Comparison of ENCODE assay signal across 24 cellular contexts in genomic region chr1:234518876-234519275, GRCh38. TPM values are rescaled to one million over a fixed set of nuclear protein-coding genes. Genes with fewer than 3 reads are reported as not detected.
DNase-seq lines count a peak whose midpoint lies in the region; ATAC-seq, FAIRE-seq and TF ChIP-seq lines count a peak whose summit lies in the region.
"Had no signal": no experiment of that assay in that cellular context is flagged by ENCODE, and none has a peak within 500 bp of the region (broad histone marks: within the 10 kb centered on the region; RNA-seq: fewer than 3 reads in every experiment).

No MANE protein-coding gene starts in this region.

- H3K4me2 ChIP-seq in astrocyte (ENCODE audit: low read length) (no peak overlapping the region), neuronal stem cell (ENCODE audit: insufficient read depth, low read length, poor library complexity, severe bottlenecking) (no peak overlapping the region), hepatocyte (no peak overlapping the region)

- no peak overlapping the region for H3K14ac ChIP-seq in neuronal stem cell (ENCODE audit: low read length)

- peak overlapping the region; percentile 52 for H3K27ac ChIP-seq in left ventricle myocardium inferior (replicated peaks)
- no peak overlapping the region for H3K27ac ChIP-seq in astrocyte (ENCODE audit: low read depth, low read length)
- no peak overlapping the region for H3K27ac ChIP-seq in neuronal stem cell (replicated peaks; ENCODE audit: low read length)
- peak overlapping the region; percentile 39 for H3K27ac ChIP-seq in vagina
- H3K27ac ChIP-seq in hepatocyte, result no peak overlapping the region
- H3K27ac ChIP-seq: coronary artery had no signal

- no peak for ATAC-seq in Right ventricle myocardium inferior
- ATAC-seq: gastroesophageal sphincter, Panc1 had no signal

- no peak overlapping the region for H2BK15ac ChIP-seq in neuronal stem cell (ENCODE audit: low read length)

- H3K4ac ChIP-seq in neuronal stem cell (ENCODE audit: low read length), result no peak overlapping the region

- no peaks in the 10 kb centered on the region for H3K9me3 Mint-ChIP-seq in astrocyte (ENCODE audit: unreplicated experiment)
- H3K9me3 Mint-ChIP-seq: activated CD4-positive, alpha-beta memory T cell treated with anti-CD3 and anti-CD28 coated beads, Interleukin-2, amount 10 ng/mL, durations not matched to agents 7 days and 5 days; endodermal cell; neural crest cell had no signal

- H3K4me3 ChIP-seq in left ventricle myocardium inferior (no peak overlapping the region), astrocyte (ENCODE audit: insufficient read depth, low read depth, low read length) (no peak overlapping the region), neuronal stem cell (ENCODE audit: low read length in 2 of 2) (peak overlapping the region in 1 of 2 donors; percentile 61), vagina (no peak overlapping the region), hepatocyte (no peak overlapping the region)
- H3K4me3 ChIP-seq: coronary artery, gastroesophageal sphincter had no signal

- H3K4me1 Mint-ChIP-seq in astrocyte (ENCODE audit: low read depth, unreplicated experiment), result peaks cover 19% of the 10 kb centered on the region

- H4K8ac ChIP-seq in neuronal stem cell (ENCODE audit: low read depth, low read length), result no peak overlapping the region

- H3K79me1 ChIP-seq in neuronal stem cell (ENCODE audit: low read depth, low read length), result no peaks in the 10 kb centered on the region

- no CpG with 5 or more reads among the region's 10 CpGs for WGBS in neuronal stem cell (ENCODE audit: extremely low coverage in 2 of 2, insufficient read length in 2 of 2, insufficient replicate concordance in 1 of 2), 2 donors
- 95% methylated on average over 10 of the region's 10 CpGs for WGBS in hepatocyte (ENCODE audit: low lambda C conversion rate, missing lambda C conversion rate)

- H3K36me3 ChIP-seq in left ventricle myocardium inferior (no peaks in the 10 kb centered on the region), astrocyte (ENCODE audit: insufficient read depth, low read length) (no peaks in the 10 kb centered on the region), neuronal stem cell (replicated peaks in 1 of 2; ENCODE audit: control insufficient read depth in 2 of 2, insufficient read depth in 2 of 2, low read length in 2 of 2) (no peaks in the 10 kb centered on the region), vagina (no peaks in the 10 kb centered on the region), hepatocyte (replicated peaks; ENCODE audit: insufficient read depth, low read depth) (no peaks in the 10 kb centered on the region)
- H3K36me3 ChIP-seq: gastroesophageal sphincter had no signal

- TF ChIP-seq CTCF in left ventricle myocardium inferior (IDR thresholded peaks at IDR 0.05; ENCODE audit: borderline replicate concordance) (no peak), astrocyte (IDR thresholded peaks at IDR 0.05; ENCODE audit: insufficient read depth, low read depth, low read length) (no peak), vagina (IDR thresholded peaks at IDR 0.05) (no peak), hepatocyte (IDR thresholded peaks at IDR 0.05; ENCODE audit: poor library complexity) (no peak)

- H4K20me1 ChIP-seq in astrocyte (ENCODE audit: insufficient read depth, low read length), result no peaks in the 10 kb centered on the region
- no peaks in the 10 kb centered on the region for H4K20me1 ChIP-seq in hepatocyte (ENCODE audit: insufficient read depth, poor library complexity, severe bottlenecking)

- H3K27me3 ChIP-seq in left ventricle myocardium inferior (ENCODE audit: low read depth) (no peaks in the 10 kb centered on the region), astrocyte (ENCODE audit: insufficient read depth, low read length) (no peaks in the 10 kb centered on the region), neuronal stem cell (ENCODE audit: control insufficient read depth in 3 of 3, insufficient read depth in 3 of 3, low read depth in 1 of 3, low read length in 3 of 3) (peaks cover 0 to 2% (median 0%) of the 10 kb centered on the region in 3 experiments), vagina (no peaks in the 10 kb centered on the region), hepatocyte (no peaks in the 10 kb centered on the region)
- H3K27me3 ChIP-seq: gastroesophageal sphincter had no signal

- H2BK120ac ChIP-seq in neuronal stem cell (ENCODE audit: low read depth, low read length), result no peak overlapping the region

- no peak overlapping the region for H3K27ac Mint-ChIP-seq in astrocyte (ENCODE audit: unreplicated experiment)
- H3K27ac Mint-ChIP-seq: activated CD4-positive, alpha-beta memory T cell treated with anti-CD3 and anti-CD28 coated beads, Interleukin-2, amount 10 ng/mL, durations not matched to agents 7 days and 5 days; endodermal cell had no signal

- H3K9me3 ChIP-seq in left ventricle myocardium inferior (replicated peaks) (no peaks in the 10 kb centered on the region), astrocyte (ENCODE audit: insufficient read depth, low read depth, low read length) (no peaks in the 10 kb centered on the region), neuronal stem cell (replicated peaks in 1 of 2; ENCODE audit: control insufficient read depth in 2 of 2, insufficient read depth in 1 of 2, low read depth in 1 of 2, low read length in 2 of 2) (peaks cover 0 to 1% of the 10 kb centered on the region in 2 donors), vagina (no peaks in the 10 kb centered on the region), hepatocyte (ENCODE audit: low read depth) (no peaks in the 10 kb centered on the region)
- H3K9me3 ChIP-seq: gastroesophageal sphincter had no signal

- FAIRE-seq in astrocyte (lab: Jason Lieb, UNC) (no peak), GM12892 (lab: Jason Lieb, UNC) (no peak)
- FAIRE-seq: G401.6, H54 had no signal

- peaks cover 78% of the 10 kb centered on the region for H3K4me1 ChIP-seq in left ventricle myocardium inferior
- H3K4me1 ChIP-seq in astrocyte (ENCODE audit: insufficient read depth, low read length), result peaks cover 31% of the 10 kb centered on the region
- peaks cover 16 to 17% of the 10 kb centered on the region in 2 donors for H3K4me1 ChIP-seq in neuronal stem cell (ENCODE audit: control insufficient read depth in 2 of 2, insufficient read depth in 1 of 2, low read depth in 1 of 2, low read length in 2 of 2)
- H3K4me1 ChIP-seq in vagina, result peaks cover 26% of the 10 kb centered on the region
- peaks cover 19% of the 10 kb centered on the region for H3K4me1 ChIP-seq in hepatocyte (ENCODE audit: insufficient read depth)

- no peak overlapping the region for H2AK5ac ChIP-seq in neuronal stem cell (ENCODE audit: low read depth, low read length)

- no peak overlapping the region for H2BK12ac ChIP-seq in neuronal stem cell (ENCODE audit: low read length)

- H3K18ac ChIP-seq in neuronal stem cell (ENCODE audit: low read length), result peak overlapping the region; percentile 4

- no peak overlapping the region for H2BK5ac ChIP-seq in neuronal stem cell (ENCODE audit: low read length)

- no peaks in the 10 kb centered on the region for H3K27me3 Mint-ChIP-seq in astrocyte (ENCODE audit: low read depth, unreplicated experiment)
- H3K27me3 Mint-ChIP-seq: activated CD4-positive, alpha-beta memory T cell treated with anti-CD3 and anti-CD28 coated beads, Interleukin-2, amount 10 ng/mL, durations not matched to agents 7 days and 5 days had no signal

- no peak overlapping the region for H3K23ac ChIP-seq in neuronal stem cell (ENCODE audit: low read depth, low read length, poor library complexity)

- no peak overlapping the region for H4K91ac ChIP-seq in neuronal stem cell (ENCODE audit: low read depth, low read length, poor library complexity)

- no peak overlapping the region for H3K9ac ChIP-seq in astrocyte (ENCODE audit: low read length)
- H3K9ac ChIP-seq in neuronal stem cell (ENCODE audit: low read depth, low read length, poor library complexity), result no peak overlapping the region

- TF ChIP-seq POLR2A in vagina (IDR thresholded peaks at IDR 0.05) (no peak), GM12892 (IDR thresholded peaks at IDR 0.05; ENCODE audit: low read depth, low read length) (no peak)

- peak overlapping the region; percentile 45 for H3K4me3 Mint-ChIP-seq in astrocyte (ENCODE audit: unreplicated experiment)
- H3K4me3 Mint-ChIP-seq: activated CD4-positive, alpha-beta memory T cell treated with anti-CD3 and anti-CD28 coated beads, Interleukin-2, amount 10 ng/mL, durations not matched to agents 7 days and 5 days; endodermal cell; neural crest cell had no signal

- H3K9me2 ChIP-seq in hepatocyte (replicated peaks; ENCODE audit: insufficient read depth), result no peaks in the 10 kb centered on the region

- no peak overlapping the region for H2AFZ ChIP-seq in astrocyte (ENCODE audit: low read depth, low read length)
- H2AFZ ChIP-seq in neuronal stem cell (ENCODE audit: low read length), result peak overlapping the region; percentile 23
- no peak overlapping the region for H2AFZ ChIP-seq in hepatocyte

- DNase-seq in left ventricle myocardium inferior (no peak), Right ventricle myocardium inferior (ENCODE audit: missing footprints) (no peak), astrocyte (ENCODE audit: low read depth) (no peak), neuronal stem cell (ENCODE audit: low spot score) (no peak), vagina (ENCODE audit: extremely low spot score in 2 of 2) (no peak), GM12892 (ENCODE audit: insufficient read length) (no peak), hepatocyte (ENCODE audit: low spot score) (no peak)
- no peak for DNase-seq in activated CD4-positive, CD25-positive, alpha-beta regulatory T cell treated with anti-CD3 and anti-CD28 coated beads, Interleukin-2, amount 50 U/mL, for 72 hours
- DNase-seq: activated CD4-positive, alpha-beta memory T cell treated with anti-CD3 and anti-CD28 coated beads, Interleukin-2, amount 10 ng/mL, durations not matched to agents 7 days and 5 days; activated CD4-positive, CD25-positive, alpha-beta regulatory T cell; activated CD8-positive, alpha-beta memory T cell treated with anti-CD3 and anti-CD28 coated beads, Interleukin-2, amount 50 U/mL, for 48 hours; activated naive CD4-positive, alpha-beta T cell treated with anti-CD3 and anti-CD28 coated beads, Interleukin-2, amount 50 U/mL, for 16 hours; amygdala; COR-L47; endodermal cell; NCI-H226; stimulated activated naive CD4-positive, alpha-beta T cell treated with Interleukin-2 at 50 U/mL for 16 hours; T1000 had no signal

- no peaks in the 10 kb centered on the region for H3K36me3 Mint-ChIP-seq in astrocyte (ENCODE audit: low read depth, unreplicated experiment)

- H3K79me2 ChIP-seq in astrocyte (ENCODE audit: insufficient read depth, low read length) (no peaks in the 10 kb centered on the region), hepatocyte (no peaks in the 10 kb centered on the region)

- intact Hi-C loops in left ventricle myocardium inferior (cut with micrococcal nuclease) (no loop called here), Right ventricle myocardium inferior (cut with DNase I) (no loop called here), vagina (cut with DNase I) (no loop called here)

RNA-seq across cellular contexts. Expression of gene TARBP1, which starts 39.9 kb away (rescaled TPM):
- total RNA-seq in left ventricle myocardium inferior (11.4 TPM), Right ventricle myocardium inferior (10.1 TPM), astrocyte (15.9 and 17.8 TPM in 2 replicates), vagina (20.9 TPM), hepatocyte (22.8 and 22.9 TPM in 2 replicates)
- polyA plus RNA-seq in neuronal stem cell (2013, experiment 1 of 2), result 20.2 TPM
- polyA plus RNA-seq in neuronal stem cell (2013, experiment 2 of 2), result 19.1 TPM
- polyA plus RNA-seq in GM12892 (2012; ENCODE audit: missing spikeins), result 66.3 TPM
- 12.2 and 12.8 TPM in 2 replicates for polyA plus RNA-seq in hepatocyte

Comparison
In these comparisons a context has a peak if more than half of its experiments do, and no peak if none do; other contexts are left out.
1. H3K27ac ChIP-seq: peak in left ventricle myocardium inferior (single experiment) and vagina (single experiment); none in astrocyte (single experiment), neuronal stem cell (single experiment) and hepatocyte (single experiment).